ENCODE assay signal across 13 cellular contexts in genomic region chr2:24272161-24272802, GRCh38.
"Had no signal": no experiment of that assay in that cellular context is flagged by ENCODE, and none has a peak within 500 bp of the region (broad histone marks: within the 10 kb centered on the region; RNA-seq: fewer than 3 reads in every experiment).

No MANE protein-coding gene starts in this region.

- H3K4me1 Mint-ChIP-seq: activated naive CD8-positive, alpha-beta T cell treated with anti-CD3 and anti-CD28 coated beads, Interleukin-2, amount 10 ng/mL, durations not matched to agents 7 days and 5 days had no signal

- H3K27ac Mint-ChIP-seq: activated naive CD8-positive, alpha-beta T cell treated with anti-CD3 and anti-CD28 coated beads, Interleukin-2, amount 10 ng/mL, durations not matched to agents 7 days and 5 days; mesothelial cell of epicardium had no signal

- DNase-seq: activated CD4-positive, CD25-positive, alpha-beta regulatory T cell; activated gamma-delta T cell; activated naive CD8-positive, alpha-beta T cell treated with anti-CD3 and anti-CD28 coated beads, Interleukin-2, amount 10 ng/mL, durations not matched to agents 7 days and 5 days; activated T-cell treated with anti-CD3 and anti-CD28 coated beads, Interleukin-2, amount 50 U/mL, for 1 hour; aorta; cortex of kidney; foreskin keratinocyte; left colon; SHP77; substantia nigra; T-helper 2 cell had no signal

- H3K4me3 Mint-ChIP-seq: activated naive CD8-positive, alpha-beta T cell treated with anti-CD3 and anti-CD28 coated beads, Interleukin-2, amount 10 ng/mL, durations not matched to agents 7 days and 5 days; mesothelial cell of epicardium had no signal

- ATAC-seq: foreskin keratinocyte, left colon, SK-N-SH treated with all-trans-retinoic acid at 6 μM for 48 hours had no signal

- H3K27me3 Mint-ChIP-seq: activated naive CD8-positive, alpha-beta T cell treated with anti-CD3 and anti-CD28 coated beads, Interleukin-2, amount 10 ng/mL, durations not matched to agents 7 days and 5 days had no signal

- H3K9me3 Mint-ChIP-seq: activated naive CD8-positive, alpha-beta T cell treated with anti-CD3 and anti-CD28 coated beads, Interleukin-2, amount 10 ng/mL, durations not matched to agents 7 days and 5 days; mesothelial cell of epicardium had no signal
